In the genomic region with DNA sequence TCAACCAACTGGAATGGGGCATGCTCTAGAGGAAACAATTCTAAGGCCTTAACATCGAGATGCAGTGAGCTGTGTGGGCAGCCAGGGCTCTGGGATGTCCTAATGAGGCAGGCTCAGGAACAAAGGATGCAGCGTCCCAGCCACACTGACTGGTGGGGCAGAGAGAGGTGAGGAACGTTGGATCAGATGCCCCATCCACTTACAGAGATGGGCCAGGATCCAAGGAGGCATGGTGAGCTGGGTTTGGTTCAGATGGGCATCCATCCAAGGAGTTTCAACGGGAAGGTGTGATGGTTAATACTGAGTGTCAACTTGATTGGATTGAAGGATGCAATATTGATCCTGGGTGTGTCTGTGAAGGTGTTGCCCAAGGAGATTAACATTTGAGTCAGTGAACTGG, we compare ENCODE assay signal across 29 cellular contexts. TPM values are rescaled to one million over a fixed set of nuclear protein-coding genes. Genes with fewer than 3 reads are reported as not detected.
DNase-seq lines count a peak whose midpoint lies in the region; ATAC-seq, FAIRE-seq and TF ChIP-seq lines count a peak whose summit lies in the region.
"Had no signal": no experiment of that assay in that cellular context is flagged by ENCODE, and none has a peak within 500 bp of the region (broad histone marks: within the 10 kb centered on the region; RNA-seq: fewer than 3 reads in every experiment).

No MANE protein-coding gene starts in this region.

- no peak for FAIRE-seq in K562 (lab: Jason Lieb, UNC)
- FAIRE-seq: A549, GM12878 had no signal

- no TSS peak for BruUV-seq in K562 (replicated peaks; lab: Mats Ljungman, UMichigan)

- peaks cover 0 to 2% of the 10 kb centered on the region in 2 experiments; a peak in 3 of 5 replicates for H3K4me1 ChIP-seq in K562 (replicated peaks in 1 of 2; ENCODE audit: control insufficient read depth in 2 of 2, insufficient read depth in 2 of 2, low read length in 2 of 2)
- H3K4me1 ChIP-seq: Caco-2 had no signal

- intact Hi-C loops in K562 (cut with micrococcal nuclease), result no loop called here

- WGBS in K562 (ENCODE audit: insufficient coverage, low coverage, missing lambda C conversion rate), result 30% methylated on average over 4 of the region's 4 CpGs

- no peak for TF ChIP-seq POLR2A in K562 (conservative IDR thresholded peaks at IDR 0.05)

- H4K20me1 ChIP-seq in K562 (replicated peaks; ENCODE audit: control insufficient read depth, insufficient read depth, low read length) (no peaks in the 10 kb centered on the region), neural cell (ENCODE audit: insufficient read depth) (no peaks in the 10 kb centered on the region)

- TF ChIP-seq CTCF in K562 (IDR thresholded peaks at IDR 0.05 in 2 of 3, conservative IDR thresholded peaks at IDR 0.05 in 1 of 3; ENCODE audit: insufficient read depth in 2 of 3, low read depth in 1 of 3, low read length in 3 of 3), result no peak
- no peak for TF ChIP-seq CTCF in neural cell (IDR thresholded peaks at IDR 0.05; ENCODE audit: poor library complexity, severe bottlenecking)

- H3K9ac ChIP-seq in K562 (ENCODE audit: insufficient read depth in 1 of 2, low read depth in 2 of 2, low read length in 2 of 2), result peak overlapping the region in 1 of 2 experiments; percentile 46; a peak in 1 of 4 replicates
- peak overlapping the region; percentile 67 for H3K9ac ChIP-seq in neural cell (ENCODE audit: low read length)
- H3K9ac ChIP-seq: KMS-11 had no signal

- H3F3A ChIP-seq in neural cell (ENCODE audit: insufficient read depth, low read length, poor library complexity, severe bottlenecking), result no peaks in the 10 kb centered on the region

- H3K36me3 ChIP-seq in K562 (ENCODE audit: control insufficient read depth, insufficient read depth, low read length), result no peaks in the 10 kb centered on the region
- H3K36me3 ChIP-seq in neural cell (ENCODE audit: insufficient read depth, low read length), result no peaks in the 10 kb centered on the region
- H3K36me3 ChIP-seq: Peyer's patch had no signal

- DNase-seq in NCI-H748 (lab: John Stamatoyannopoulos, UW; ENCODE audit: unreplicated experiment), result peak; percentile 65
- DNase-seq in NCI-H748 treated with DMSO at 0.1 percent for 48 hours (lab: John Stamatoyannopoulos, UW), result no peak
- DNase-seq in NCI-H1092 (lab: John Stamatoyannopoulos, UW), result peak; percentile 56
- no peak for DNase-seq in K562 (ENCODE audit: extremely low read depth in 1 of 4, low spot score in 3 of 4)
- DNase-seq in effector CD4-positive, alpha-beta T cell, result no peak
- DNase-seq in HuH-7.5 (ENCODE audit: low spot score), result no peak
- DNase-seq: C1 segment of cervical spinal cord; Caco-2; CD4-positive, alpha-beta memory T cell; DMS79; EL; GDM1; GOT3; HCEC 1CT; IMR-90; MM.1S; NCI-H187; NCI-H2171; NCI-H226; NCI-H524; OCI-M1; Peyer's patch; SHP77 treated with DMSO at 0.1 percent for 48 hours; T-helper 1 cell had no signal

- H3K79me2 ChIP-seq in K562 (ENCODE audit: control insufficient read depth, insufficient read depth, low read length) (no peaks in the 10 kb centered on the region), neural cell (replicated peaks; ENCODE audit: insufficient read depth, low read length) (no peaks in the 10 kb centered on the region)

- H3K4me3 ChIP-seq in K562 (no peak overlapping the region), neural cell (ENCODE audit: low read length) (no peak overlapping the region)
- H3K4me3 ChIP-seq: A549, GM12878, Peyer's patch had no signal

- H3K9me2 ChIP-seq in neural cell (ENCODE audit: insufficient read depth, low read length), result no peaks in the 10 kb centered on the region

- TF ChIP-seq RAD21 in K562 (CRISPR knock-in tag; conservative IDR thresholded peaks at IDR 0.05 in 1 of 2, IDR thresholded peaks at IDR 0.05 in 1 of 2) (no peak), neural cell (conservative IDR thresholded peaks at IDR 0.05) (no peak)

- H2AFZ ChIP-seq in K562 (ENCODE audit: low read depth, low read length) (0 out of 2 replicates have a peak overlapping the region, but pooled peaks have one; percentile 17), neural cell (ENCODE audit: low read depth, low read length) (no peak overlapping the region)

- H3K9me3 ChIP-seq in K562 (replicated peaks; ENCODE audit: control insufficient read depth, insufficient read depth, low read depth, low read length) (no peaks in the 10 kb centered on the region), neural cell (ENCODE audit: low read length) (no peaks in the 10 kb centered on the region)
- H3K9me3 ChIP-seq: A549, Caco-2, Peyer's patch had no signal

- no peaks in the 10 kb centered on the region for H3K9me1 ChIP-seq in K562 (ENCODE audit: control insufficient read depth, insufficient read depth, low read length)

- no peak for TF ChIP-seq EP300 in K562 (IDR thresholded peaks at IDR 0.05; ENCODE audit: low read length)
- no peak for TF ChIP-seq EP300 in neural cell (conservative IDR thresholded peaks at IDR 0.05; ENCODE audit: poor library complexity, severe bottlenecking)

- no peaks in the 10 kb centered on the region for H3K27me3 ChIP-seq in K562 (ENCODE audit: control insufficient read depth in 2 of 2, insufficient read depth in 2 of 2, low read length in 2 of 2)
- peaks cover 19% of the 10 kb centered on the region for H3K27me3 ChIP-seq in neural cell (ENCODE audit: insufficient read depth, low read depth, low read length)
- H3K27me3 ChIP-seq: Peyer's patch had no signal

- POLR2A ChIA-PET in K562 (lab: Yijun Ruan, JAX), result interaction anchor here (1.1 to 4.6 kb wide), 2 partner anchors 16 to 26 kb away, joined by 3 to 17 read pairs; a partner anchor contains a TSS

- CTCF ChIA-PET in K562 (lab: Yijun Ruan, JAX; ENCODE audit: low intra/inter-chr PET ratio), result no interaction called here

- H3K4me2 ChIP-seq in K562 (ENCODE audit: insufficient read depth, low read length) (no peak overlapping the region), neural cell (ENCODE audit: low read length) (no peak overlapping the region)
- H3K4me2 ChIP-seq: A549, KMS-11 had no signal

- ATAC-seq in K562 (no peak), GM21529 (IDR thresholded peaks at IDR 0.05; ENCODE audit: unreplicated experiment) (no peak)
- ATAC-seq: A549, GM12878 had no signal

- H3K27ac ChIP-seq in K562 (ENCODE audit: extremely low read depth, low read depth, low read length), result no peak overlapping the region
- peak overlapping the region; percentile 96 for H3K27ac ChIP-seq in neural cell (ENCODE audit: low read length)
- H3K27ac ChIP-seq: A549, KMS-11, Peyer's patch had no signal

- in situ Hi-C loops in K562 (cut with MboI), result no loop called here

TF ChIP-seq in K562, 482 proteins besides CTCF, POLR2A, EP300 and RAD21 (continues in another document):
- TF ChIP-seq EWSR1 (IDR thresholded peaks at IDR 0.05; ENCODE audit: borderline replicate concordance, low read depth, partially characterized antibody), result no peak
- TF ChIP-seq SMARCA4 (IDR thresholded peaks at IDR 0.05), result no peak

TF ChIP-seq in neural cell, 6 proteins besides CTCF, POLR2A, EP300 and RAD21 (continues in another document):
- TF ChIP-seq MXI1 (conservative IDR thresholded peaks at IDR 0.05; ENCODE audit: poor library complexity, severe bottlenecking) (no peak), POLR2AphosphoS5 (IDR thresholded peaks at IDR 0.05) (no peak), TAF1 (IDR thresholded peaks at IDR 0.05; ENCODE audit: low read depth) (no peak), SMC3 (conservative IDR thresholded peaks at IDR 0.05; ENCODE audit: poor library complexity) (no peak), EZH2 (IDR thresholded peaks at IDR 0.05; ENCODE audit: borderline replicate concordance, insufficient read depth, low read length, poor library complexity, severe bottlenecking) (no peak)

RNA-seq across cellular contexts. Expression of a gene that starts 15.5 kb away (rescaled TPM):
- total RNA-seq in K562 (2011; cell fraction: chromatin; rRNA removed; ENCODE audit: low replicate concordance), result 561 and 734 TPM in 2 replicates
- total RNA-seq in K562 (2011; cell fraction: nucleolus; rRNA removed), result 300 and 404 TPM in 2 replicates
- 460 and 488 TPM in 2 replicates for total RNA-seq in K562 (2011; cell fraction: nucleoplasm; rRNA removed)
- total RNA-seq in K562 (2014; rRNA removed) (68.1 and 82.1 TPM in 2 replicates), K562 (2014; rRNA removed; fragmentation: Illumina TruSeq; extraction: Trizol) (110 and 145 TPM in 2 replicates), K562 (2015; rRNA removed; fragmentation: Illumina TruSeq; extraction: Trizol) (73.8 and 74.1 TPM in 2 replicates), K562 (2021) (173 and 197 TPM in 2 replicates)
- polyA plus RNA-seq in K562 (2011; rRNA removed) (363 and 456 TPM in 2 replicates), K562 (2014; fragmentation: Illumina TruSeq; extraction: Trizol) (97.2 and 107 TPM in 2 replicates), K562 (2014; fragmentation: Nextera tagmentation; extraction: Ambion mirVana) (100 to 1,000 TPM; 170 to 176 TPM), K562 (2014; rRNA removed) (113 and 116 TPM in 2 replicates), neural cell (243 and 282 TPM in 2 replicates)
- polyA plus RNA-seq in K562 (2011; cell fraction: cytosol; rRNA removed), result 108 and 266 TPM in 2 replicates
- polyA plus RNA-seq in K562 (2011; cell fraction: nucleus; rRNA removed), result 690 and 1,115 TPM in 2 replicates
- 113 TPM in 2 replicates for polyA plus RNA-seq in K562 (2012)
- 714 and 809 TPM in 2 replicates for polyA minus RNA-seq in K562 (2011; rRNA and poly(A)+ RNA removed)
- polyA minus RNA-seq in K562 (2011; cell fraction: cytosol; rRNA and poly(A)+ RNA removed), result 187 and 222 TPM in 2 replicates
- 218 and 284 TPM in 2 replicates for polyA minus RNA-seq in K562 (2011; cell fraction: nucleus; rRNA and poly(A)+ RNA removed)
- 388 and 467 TPM in 2 replicates for polyA minus RNA-seq in neural cell

RNA-seq across cellular contexts. Expression of a gene that starts 30.3 kb away (rescaled TPM):
- 57.6 and 73.6 TPM in 2 replicates for total RNA-seq in K562 (2011; cell fraction: chromatin; rRNA removed; ENCODE audit: low replicate concordance)
- total RNA-seq in K562 (2011; cell fraction: nucleolus; rRNA removed), result 41.8 and 51.0 TPM in 2 replicates
- 60.6 and 76.3 TPM in 2 replicates for total RNA-seq in K562 (2011; cell fraction: nucleoplasm; rRNA removed)
- 22.6 and 30.0 TPM in 2 replicates for total RNA-seq in K562 (2014; rRNA removed)
- total RNA-seq in K562 (2014; rRNA removed; fragmentation: Illumina TruSeq; extraction: Trizol), result 68.2 and 86.7 TPM in 2 replicates
- 54.7 and 55.5 TPM in 2 replicates for total RNA-seq in K562 (2015; rRNA removed; fragmentation: Illumina TruSeq; extraction: Trizol)
- 119 and 121 TPM in 2 replicates for total RNA-seq in K562 (2021)
- 183 and 192 TPM in 2 replicates for polyA plus RNA-seq in K562 (2011; rRNA removed)
- 228 and 464 TPM in 2 replicates for polyA plus RNA-seq in K562 (2011; cell fraction: cytosol; rRNA removed)
- polyA plus RNA-seq in K562 (2011; cell fraction: nucleus; rRNA removed), result 27.2 and 28.4 TPM in 2 replicates
- 129 and 225 TPM in 2 replicates for polyA plus RNA-seq in K562 (2012)
- 140 and 144 TPM in 2 replicates for polyA plus RNA-seq in K562 (2014; fragmentation: Illumina TruSeq; extraction: Trizol)
- polyA plus RNA-seq in K562 (2014; fragmentation: Nextera tagmentation; extraction: Ambion mirVana), result 10 to 100 TPM; 53.4 to 71.1 TPM
- polyA plus RNA-seq in K562 (2014; rRNA removed), result 109 and 128 TPM in 2 replicates
- 176 TPM in 2 replicates for polyA minus RNA-seq in K562 (2011; rRNA and poly(A)+ RNA removed)
- polyA minus RNA-seq in K562 (2011; cell fraction: cytosol; rRNA and poly(A)+ RNA removed), result 200 and 213 TPM in 2 replicates
- 23.2 and 39.3 TPM in 2 replicates for polyA minus RNA-seq in K562 (2011; cell fraction: nucleus; rRNA and poly(A)+ RNA removed)
- 0.58 and 1.1 TPM in 2 replicates for polyA plus RNA-seq in neural cell
- 1.4 and 2.9 TPM in 2 replicates for polyA minus RNA-seq in neural cell

Comparison
In these comparisons a context has a peak if more than half of its experiments do, and no peak if none do; other contexts are left out.
1. DNase-seq: peak in NCI-H748 (single experiment) and NCI-H1092 (single experiment); none in NCI-H748 treated with DMSO at 0.1 percent for 48 hours (single experiment), K562 (0 of 4), effector CD4-positive, alpha-beta T cell (single experiment) and HuH-7.5 (single experiment).
2. RNA of a gene that starts 30.3 kb away (polyA plus RNA-seq): 27.2 to 464 TPM in K562; 0.58 to 1.1 TPM in neural cell; every median in the first group is over 10 times any median in the second.